Comparison of ENCODE assay signal across 8 cellular contexts in the genomic region with DNA sequence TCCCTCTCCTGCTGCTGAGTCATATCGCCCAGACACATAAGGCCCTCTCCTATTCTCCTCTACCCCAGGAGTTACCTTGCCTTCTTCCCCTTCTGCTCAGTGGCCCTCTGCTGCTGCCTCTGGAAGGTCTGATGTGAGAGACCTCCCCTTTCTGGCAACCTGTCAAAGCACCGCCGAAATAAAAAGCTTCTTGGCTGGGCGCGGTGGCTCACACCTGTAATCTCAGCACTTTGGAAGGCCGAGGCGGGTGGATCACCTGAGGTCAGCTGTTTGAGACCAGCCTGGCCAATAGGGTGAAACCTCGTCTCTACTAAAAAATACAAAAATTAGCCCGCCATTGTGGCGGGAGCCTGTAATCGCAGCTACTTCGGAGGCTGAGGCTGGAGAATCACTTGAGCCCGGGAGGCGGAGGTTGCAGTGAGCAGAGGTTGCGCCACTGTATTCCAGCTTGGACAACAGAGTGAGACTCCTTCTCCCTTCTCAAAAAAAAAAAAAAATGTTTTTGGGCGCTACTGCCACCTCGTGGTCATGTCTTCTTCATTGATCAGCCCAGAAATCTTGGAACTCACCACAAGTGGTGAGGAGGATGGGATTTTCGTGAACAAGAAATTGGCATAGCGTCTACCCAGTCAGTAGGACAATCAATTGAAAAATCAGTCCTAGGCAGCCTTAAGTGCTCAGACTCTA. TPM values are rescaled to one million over a fixed set of nuclear protein-coding genes. Genes with fewer than 3 reads are reported as not detected.
DNase-seq lines count a peak whose midpoint lies in the region; ATAC-seq and TF ChIP-seq lines count a peak whose summit lies in the region.

No MANE protein-coding gene starts in this region.

- H3K27me3 Mint-ChIP-seq in HFFc6 (ENCODE audit: insufficient read depth), result peaks cover 5% of the 10 kb centered on the region

- no peak overlapping the region for H3K27ac ChIP-seq in tibial artery

- H3K27me3 ChIP-seq in tibial artery, result no peaks in the 10 kb centered on the region

- no peaks in the 10 kb centered on the region for H3K9me3 Mint-ChIP-seq in HFFc6

- ATAC-seq in GM18498 (IDR thresholded peaks at IDR 0.05; ENCODE audit: unreplicated experiment) (no peak), GM18517 (IDR thresholded peaks at IDR 0.05; ENCODE audit: unreplicated experiment) (no peak)

- H3K27ac Mint-ChIP-seq in HFFc6, result no peak overlapping the region

- TF ChIP-seq CTCF in HFFc6 (IDR thresholded peaks at IDR 0.05) (peak; percentile 76), tibial artery (IDR thresholded peaks at IDR 0.05) (peak; percentile 36 to 42)

- no peak overlapping the region for H3K4me3 ChIP-seq in tibial artery

- no peak overlapping the region for H3K4me3 Mint-ChIP-seq in HFFc6

- no peaks in the 10 kb centered on the region for H3K9me3 ChIP-seq in tibial artery

- DNase-seq in NCI-H2171 treated with DMSO at 0.1 percent for 48 hours (lab: John Stamatoyannopoulos, UW) (peak; percentile 3), NCI-H2171 (lab: John Stamatoyannopoulos, UW) (no peak), HFFc6 (no peak), SK-N-DZ (ENCODE audit: low spot score) (peak; percentile 42), glomerular visceral epithelial cell (ENCODE audit: extremely low spot score) (peak; percentile 25), tibial artery (peak in 1 of 2 donors; percentile 59)

- H3K4me1 Mint-ChIP-seq in HFFc6 (ENCODE audit: low read depth), result no peaks in the 10 kb centered on the region

- no peaks in the 10 kb centered on the region for H3K36me3 ChIP-seq in tibial artery

- no peaks in the 10 kb centered on the region for H3K4me1 ChIP-seq in tibial artery

- no peaks in the 10 kb centered on the region for H3K36me3 Mint-ChIP-seq in HFFc6 (ENCODE audit: low read depth)

- intact Hi-C loops in tibial artery (cut with DNase I; ENCODE audit: low total_unique reads), result no loop called here

RNA-seq across cellular contexts. Expression of a gene that starts 8.6 kb away (rescaled TPM):
- total RNA-seq in HFFc6 (2021; fragmentation: NEBNext Ultra II Directional; extraction: Animal tissue kit (Norgen Biotek cat#: 25700)), result 1 to 10 TPM; 2.3 to 3.5 (median 3.2) TPM
- 1.5 and 1.7 TPM in 2 replicates for polyA plus RNA-seq in SK-N-DZ (2014; cell fraction: cytosol; rRNA removed)
- 1.2 and 1.4 TPM in 2 replicates for polyA plus RNA-seq in SK-N-DZ (2014; cell fraction: nucleus; rRNA removed)

Comparison
In these comparisons a context has a peak if more than half of its experiments do, and no peak if none do; other contexts are left out.
1. DNase-seq: peak in NCI-H2171 treated with DMSO at 0.1 percent for 48 hours (single experiment), SK-N-DZ (single experiment) and glomerular visceral epithelial cell (single experiment); none in NCI-H2171 (single experiment) and HFFc6 (single experiment).